ENCODE assay signal across 31 cellular contexts in genomic region chr14:28870033-28870564, GRCh38.
"Had no signal": no experiment of that assay in that cellular context is flagged by ENCODE, and none has a peak within 500 bp of the region (broad histone marks: within the 10 kb centered on the region; RNA-seq: fewer than 3 reads in every experiment).

No MANE protein-coding gene starts in this region.

- FAIRE-seq: endometrium, TTC549 had no signal

- H3K4me3 ChIP-seq: adrenal gland, body of pancreas, colonic mucosa, esophagus squamous epithelium, heart right ventricle, right atrium auricular region, suprapubic skin, tibial artery, upper lobe of right lung had no signal

- H3K9ac ChIP-seq: parathyroid adenoma had no signal

- DNase-seq: activated CD4-positive, alpha-beta T cell treated with anti-CD3 and anti-CD28 coated beads for 4 hours; activated CD4-positive, alpha-beta T cell treated with anti-CD3 and anti-CD28 coated beads, Interleukin-2, amount 50 U/mL, for 48 hours; activated CD8-positive, alpha-beta memory T cell treated with anti-CD3 and anti-CD28 coated beads, Interleukin-2, amount 50 U/mL, for 4 hours; activated effector memory CD4-positive, alpha-beta T cell treated with anti-CD3 and anti-CD28 coated beads, Interleukin-2, amount 50 U/mL, for 16 hours; activated naive CD4-positive, alpha-beta T cell treated with anti-CD3 and anti-CD28 coated beads for 36 hours; activated naive CD8-positive, alpha-beta T cell treated with anti-CD3 and anti-CD28 coated beads for 36 hours; activated T-cell treated with anti-CD3 and anti-CD28 coated beads, Interleukin-2, amount 50 U/mL, for 1 hour; adrenal gland; aorta; body of pancreas; cerebellar nuclear complex; colonic mucosa; effector CD8-positive, alpha-beta T cell; esophagus squamous epithelium; foreskin melanocyte; heart right ventricle; naive B cell; nephron progenitor cell; stimulated activated naive CD4-positive, alpha-beta T cell; tibial artery; upper lobe of right lung had no signal

- H3K27me3 Mint-ChIP-seq: activated naive CD8-positive, alpha-beta T cell treated with anti-CD3 and anti-CD28 coated beads for 36 hours; naive B cell had no signal

- H3K36me3 ChIP-seq: adrenal gland, colonic mucosa, esophagus squamous epithelium, heart right ventricle, neutrophil, right atrium auricular region, suprapubic skin, tibial artery, upper lobe of right lung had no signal

- H3K9me3 ChIP-seq: adrenal gland, body of pancreas, colonic mucosa, esophagus squamous epithelium, neutrophil, right atrium auricular region, suprapubic skin, upper lobe of right lung had no signal

- H2AFZ ChIP-seq: parathyroid adenoma had no signal

- H3K4me1 ChIP-seq: adrenal gland, body of pancreas, colonic mucosa, esophagus squamous epithelium, heart right ventricle, parathyroid adenoma, right atrium auricular region, suprapubic skin, tibial artery, upper lobe of right lung had no signal

- H3K4me3 Mint-ChIP-seq: activated naive CD4-positive, alpha-beta T cell treated with anti-CD3 and anti-CD28 coated beads for 36 hours; activated naive CD8-positive, alpha-beta T cell treated with anti-CD3 and anti-CD28 coated beads for 36 hours; activated T-helper 1 cell treated with anti-CD3 and anti-CD28 coated beads, Interleukin-12 subunit alpha, Interleukin-12 subunit beta, Interleukin-2, Interleukin-4 antibody, amounts not matched to agents 30 ng/mL and 10 ng/mL and 1 ng/mL, durations not matched to agents 14 hours and 24 hours and 36 hours; mesothelial cell of epicardium; naive B cell; nephron progenitor cell had no signal

- H3K27ac Mint-ChIP-seq: activated naive CD4-positive, alpha-beta T cell treated with anti-CD3 and anti-CD28 coated beads for 36 hours; activated naive CD8-positive, alpha-beta T cell treated with anti-CD3 and anti-CD28 coated beads for 36 hours; activated T-helper 1 cell treated with anti-CD3 and anti-CD28 coated beads, Interleukin-12 subunit alpha, Interleukin-12 subunit beta, Interleukin-2, Interleukin-4 antibody, amounts not matched to agents 30 ng/mL and 10 ng/mL and 1 ng/mL, durations not matched to agents 14 hours and 24 hours and 36 hours; mesothelial cell of epicardium; naive B cell; nephron progenitor cell had no signal

- H3K27me3 ChIP-seq: adrenal gland, body of pancreas, colonic mucosa, esophagus squamous epithelium, heart right ventricle, neutrophil, right atrium auricular region, suprapubic skin, tibial artery, upper lobe of right lung had no signal

- ATAC-seq: body of pancreas, heart right ventricle, upper lobe of right lung had no signal

- H3K36me3 Mint-ChIP-seq: activated naive CD8-positive, alpha-beta T cell treated with anti-CD3 and anti-CD28 coated beads for 36 hours; mesothelial cell of epicardium; naive B cell had no signal

- H3K4me1 Mint-ChIP-seq: activated naive CD8-positive, alpha-beta T cell treated with anti-CD3 and anti-CD28 coated beads for 36 hours; mesothelial cell of epicardium; naive B cell; nephron progenitor cell had no signal

- H3K27ac ChIP-seq: adrenal gland, body of pancreas, colonic mucosa, epithelial cell of prostate, esophagus squamous epithelium, heart right ventricle, neutrophil, parathyroid adenoma, right atrium auricular region, suprapubic skin, tibial artery, upper lobe of right lung, VCaP had no signal

- H3K79me2 ChIP-seq: parathyroid adenoma had no signal
